ENCODE assay signal across 8 cellular contexts in genomic region chr9:132162764-132163456, GRCh38. TPM values are rescaled to one million over a fixed set of nuclear protein-coding genes. Genes with fewer than 3 reads are reported as not detected.
DNase-seq lines count a peak whose midpoint lies in the region; ATAC-seq and TF ChIP-seq lines count a peak whose summit lies in the region.

No MANE protein-coding gene starts in this region.

- H2AFZ ChIP-seq in mammary epithelial cell (ENCODE audit: low read depth, low read length), result peak overlapping the region; percentile 84

- in situ Hi-C loops in mammary epithelial cell (cut with MboI; ENCODE audit: low sequenced_read_pairs in 2 of 2), result no loop called here

- no peak overlapping the region for H3K9ac ChIP-seq in mammary epithelial cell (ENCODE audit: insufficient read depth, low read length)

- WGBS in mammary epithelial cell (ENCODE audit: low coverage, missing lambda C conversion rate), result 10% methylated on average over 23 of the region's 74 CpGs
- WGBS in urinary bladder, result under 1% methylated on average over 74 of the region's 74 CpGs

- H3K4me2 ChIP-seq in mammary epithelial cell (ENCODE audit: insufficient read depth, low read depth, low read length), result peak overlapping the region; percentile 92

- no peaks in the 10 kb centered on the region for H3K9me3 ChIP-seq in mammary epithelial cell (replicated peaks; ENCODE audit: insufficient read depth, low read length)

- peaks cover 2% of the 10 kb centered on the region for H3K36me3 Mint-ChIP-seq in memory B cell

- CTCF ChIA-PET in mammary epithelial cell (lab: Charles Lee; ENCODE audit: low non-redundant PET), result no interaction called here

- no peaks in the 10 kb centered on the region for H3K9me3 Mint-ChIP-seq in memory B cell

- intact Hi-C loops in mammary epithelial cell (cut with micrococcal nuclease), result loop anchor here (5.0 to 10.0 kb wide), 4 partner anchors 86 to 401 kb away; partner anchors contain the start of gene MED27

- peak; percentile 17 to 22 for DNase-seq in stimulated activated CD4-positive, alpha-beta T cell treated with anti-CD3 and anti-CD28 coated beads, Interleukin-2, amount 100 ng/mL, for 24 hours
- DNase-seq in stimulated activated CD4-positive, alpha-beta T cell treated with anti-CD3 and anti-CD28 coated beads, Interleukin-12 subunit alpha, Interleukin-12 subunit beta, amount 100 ng/mL, for 4 hours, result no peak
- DNase-seq in mammary epithelial cell, result no peak
- DNase-seq in memory B cell (ENCODE audit: low spot score in 2 of 2), result peak in 1 of 2 donors; percentile 24
- no peak for DNase-seq in caudate nucleus (lab: John Stamatoyannopoulos, UW)
- no peak for DNase-seq in foreskin keratinocyte

- H3K4me1 Mint-ChIP-seq in memory B cell, result peaks cover 10% of the 10 kb centered on the region

- ATAC-seq in memory B cell (ENCODE audit: low read depth) (no peak), GM19452 (IDR thresholded peaks at IDR 0.05; ENCODE audit: unreplicated experiment) (no peak), foreskin keratinocyte (no peak)

- H3K36me3 ChIP-seq in mammary epithelial cell (ENCODE audit: insufficient read depth, low read length) (no peaks in the 10 kb centered on the region), urinary bladder (ENCODE audit: insufficient read depth) (no peaks in the 10 kb centered on the region)

- H4K20me1 ChIP-seq in mammary epithelial cell (ENCODE audit: insufficient read depth, low read length), result peaks cover 2% of the 10 kb centered on the region

- no TSS peak for BruUV-seq in mammary epithelial cell (replicated peaks; lab: Mats Ljungman, UMichigan)

- H3K4me1 ChIP-seq in mammary epithelial cell (ENCODE audit: insufficient read depth, low read length), result peaks cover 17% of the 10 kb centered on the region
- H3K4me1 ChIP-seq in urinary bladder (ENCODE audit: insufficient read depth), result no peaks in the 10 kb centered on the region
- no peaks in the 10 kb centered on the region for H3K4me1 ChIP-seq in foreskin keratinocyte

- dilution Hi-C loops in mammary epithelial cell (cut with HindIII; ENCODE audit: low sequenced_read_pairs), result no loop called here

- peaks cover 32% of the 10 kb centered on the region for H3K27me3 Mint-ChIP-seq in memory B cell

- no peak for TF ChIP-seq CTCF in mammary epithelial cell (conservative IDR thresholded peaks at IDR 0.05 in 1 of 2, IDR thresholded peaks at IDR 0.05 in 1 of 2; ENCODE audit: extremely low read depth in 1 of 2, insufficient read depth in 1 of 2, low read depth in 1 of 2, low read length in 2 of 2)
- no peak for TF ChIP-seq CTCF in foreskin keratinocyte (conservative IDR thresholded peaks at IDR 0.05)

- H3K27me3 ChIP-seq in mammary epithelial cell (ENCODE audit: insufficient read depth, low read length), result peaks cover 22% of the 10 kb centered on the region
- H3K27me3 ChIP-seq in foreskin keratinocyte, result peaks cover 96% of the 10 kb centered on the region

- H3K27ac ChIP-seq in mammary epithelial cell (ENCODE audit: insufficient read depth, low read depth, low read length), result no peak overlapping the region
- no peak overlapping the region for H3K27ac ChIP-seq in urinary bladder (ENCODE audit: low read depth)
- no peak overlapping the region for H3K27ac ChIP-seq in caudate nucleus (ENCODE audit: low read depth, low read length)
- H3K27ac ChIP-seq in foreskin keratinocyte, result no peak overlapping the region

- no peaks in the 10 kb centered on the region for H3K79me2 ChIP-seq in mammary epithelial cell (ENCODE audit: insufficient read depth, low read length)

- H3K4me3 ChIP-seq in mammary epithelial cell (replicated peaks in 1 of 3; ENCODE audit: insufficient read depth in 1 of 3, low read depth in 2 of 3, low read length in 3 of 3), result peak overlapping the region; percentile 54 to 70 (median 61)
- peak overlapping the region; percentile 76 for H3K4me3 ChIP-seq in urinary bladder (ENCODE audit: low read depth, low read length)

- H3K4me3 Mint-ChIP-seq in memory B cell, result peak overlapping the region; percentile 93

- peak overlapping the region; percentile 72 for H3K27ac Mint-ChIP-seq in memory B cell

RNA-seq across cellular contexts. Expression of gene NTNG2, which starts 1.1 kb away (rescaled TPM):
- total RNA-seq in mammary epithelial cell (1 to 10 TPM; 1.0 to 2.0 TPM), urinary bladder (2.8 TPM), foreskin keratinocyte (under 0.01 and 0.03 TPM in 2 replicates)
- polyA plus RNA-seq in mammary epithelial cell (0.74 TPM), urinary bladder (2.3 TPM), foreskin keratinocyte (0.06 and 0.16 TPM in 2 replicates)
- not detected for polyA minus RNA-seq in mammary epithelial cell

Comparison
In these comparisons a context has a peak if more than half of its experiments do, and no peak if none do; other contexts are left out.
1. DNase-seq: peak in stimulated activated CD4-positive, alpha-beta T cell treated with anti-CD3 and anti-CD28 coated beads, Interleukin-2, amount 100 ng/mL, for 24 hours (2 of 2); none in stimulated activated CD4-positive, alpha-beta T cell treated with anti-CD3 and anti-CD28 coated beads, Interleukin-12 subunit alpha, Interleukin-12 subunit beta, amount 100 ng/mL, for 4 hours (single experiment), mammary epithelial cell (single experiment), caudate nucleus (0 of 61) and foreskin keratinocyte (0 of 2).